Comparison of ENCODE assay signal across 20 cellular contexts in genomic region chr19:19581391-19581790, GRCh38. TPM values are rescaled to one million over a fixed set of nuclear protein-coding genes. Genes with fewer than 3 reads are reported as not detected.
"Had no signal": no experiment of that assay in that cellular context is flagged by ENCODE, and none has a peak within 500 bp of the region (broad histone marks: within the 10 kb centered on the region; RNA-seq: fewer than 3 reads in every experiment).

No MANE protein-coding gene starts in this region.

- H3K9me3 ChIP-seq: esophagus muscularis mucosa, left ventricle myocardium inferior, transverse colon had no signal

- H3K27me3 ChIP-seq: transverse colon had no signal

- H3K9me3 Mint-ChIP-seq: activated naive CD4-positive, alpha-beta T cell treated with anti-CD3 and anti-CD28 coated beads for 36 hours; activated T-helper 17 cell treated with anti-CD3 and anti-CD28 coated beads, Interleukin-2, amount 50 U/mL, for 72 hours; memory B cell; natural killer cell treated with Interleukin-12 subunit alpha and Interleukin-12 subunit beta and Interleukin-15 and Interleukin-18, amount 100 ng/mL, for 72 hours had no signal

- H3K36me3 ChIP-seq: esophagus muscularis mucosa, left ventricle myocardium inferior, transverse colon had no signal

- H3K4me1 Mint-ChIP-seq: memory B cell had no signal

- H3K27ac Mint-ChIP-seq: activated naive CD4-positive, alpha-beta T cell treated with anti-CD3 and anti-CD28 coated beads for 36 hours; activated T-helper 17 cell treated with anti-CD3 and anti-CD28 coated beads, Interleukin-2, amount 50 U/mL, for 72 hours; memory B cell had no signal

- DNase-seq: activated CD4-positive, alpha-beta T cell treated with anti-CD3 and anti-CD28 coated beads, Interleukin-2, amount 50 U/mL, for 48 hours; activated CD4-positive, CD25-positive, alpha-beta regulatory T cell treated with anti-CD3 and anti-CD28 coated beads, Interleukin-2, amount 50 U/mL, for 72 hours; activated naive CD4-positive, alpha-beta T cell treated with anti-CD3 and anti-CD28 coated beads for 36 hours; amniotic stem cell; central memory CD4-positive, alpha-beta T cell; hippocampal formation; kidney; left ventricle myocardium inferior; nucleus accumbens; stimulated activated CD4-positive, alpha-beta T cell treated with anti-CD3 and anti-CD28 coated beads, Interleukin-4, amount 100 ng/mL, for 24 hours; stimulated activated naive CD8-positive, alpha-beta T cell treated with anti-CD3 and anti-CD28 coated beads, Interleukin-15, Interleukin-2, amounts not matched to agents 100 U/mL and 50 U/mL, for 24 hours; SW 1271; transverse colon had no signal

- H3K27me3 Mint-ChIP-seq: activated T-helper 17 cell treated with anti-CD3 and anti-CD28 coated beads, Interleukin-2, amount 50 U/mL, for 72 hours; memory B cell; natural killer cell treated with Interleukin-12 subunit alpha and Interleukin-12 subunit beta and Interleukin-15 and Interleukin-18, amount 100 ng/mL, for 72 hours had no signal

- H3K4me3 ChIP-seq: coronary artery, esophagus muscularis mucosa, left ventricle myocardium inferior, skin epidermis, transverse colon had no signal

- H3K27ac ChIP-seq: coronary artery, esophagus muscularis mucosa, left ventricle myocardium inferior, skin epidermis had no signal

- H3K4me1 ChIP-seq: esophagus muscularis mucosa, left ventricle myocardium inferior had no signal

- H3K4me3 Mint-ChIP-seq: activated naive CD4-positive, alpha-beta T cell treated with anti-CD3 and anti-CD28 coated beads for 36 hours; activated T-helper 17 cell treated with anti-CD3 and anti-CD28 coated beads, Interleukin-2, amount 50 U/mL, for 72 hours; memory B cell; natural killer cell treated with Interleukin-12 subunit alpha and Interleukin-12 subunit beta and Interleukin-15 and Interleukin-18, amount 100 ng/mL, for 72 hours had no signal

- ATAC-seq: activated T-helper 17 cell treated with anti-CD3 and anti-CD28 coated beads, Interleukin-2, amount 50 U/mL, for 72 hours; natural killer cell treated with Interleukin-12 subunit alpha and Interleukin-12 subunit beta and Interleukin-15 and Interleukin-18, amount 100 ng/mL, for 72 hours; stimulated activated naive CD8-positive, alpha-beta T cell treated with anti-CD3 and anti-CD28 coated beads, Interleukin-15, Interleukin-2, amounts not matched to agents 100 U/mL and 50 U/mL, for 24 hours had no signal

RNA-seq across cellular contexts. Expression of gene PBX4, which starts 37.1 kb away (rescaled TPM):
- total RNA-seq: left ventricle myocardium inferior had no signal

RNA-seq across cellular contexts. Expression of gene CILP2, which starts 43.3 kb away (rescaled TPM):
- total RNA-seq: SK-MEL-5 had no signal
